Comparison of ENCODE assay signal across 7 cellular contexts in genomic region chr4:118461435-118461834, GRCh38.
A peak's percentile ranks its signal among the peaks of the same experiment; 100 is the strongest.
DNase-seq lines count a peak whose midpoint lies in the region; FAIRE-seq and TF ChIP-seq lines count a peak whose summit lies in the region.
"Not testable (repeated sequence)": the region's sequence is repeated elsewhere in the genome, so short reads cannot be mapped to it uniquely, and the experiment has no call there.

No MANE protein-coding gene starts in this region.

- not testable (repeated sequence) for H3K79me2 ChIP-seq in mammary epithelial cell (ENCODE audit: insufficient read depth, low read length)

- dilution Hi-C loops in mammary epithelial cell (cut with HindIII; ENCODE audit: low sequenced_read_pairs) = not testable (repeated sequence)

- not testable (repeated sequence) for H2AFZ ChIP-seq in mammary epithelial cell (ENCODE audit: low read depth, low read length)

- TF ChIP-seq POLR2A in H54 (IDR thresholded peaks at IDR 0.05; ENCODE audit: low read depth, low read length) = not testable (repeated sequence)

- BruUV-seq in mammary epithelial cell (replicated peaks; lab: Mats Ljungman, UMichigan) = not testable (repeated sequence)

- peak; percentile 27 for FAIRE-seq in H54 (lab: Jason Lieb, UNC)

- peak; percentile 21 for DNase-seq in AG10803 (ENCODE audit: low read depth)
- DNase-seq in H54 (ENCODE audit: insufficient read length, low spot score) = not testable (repeated sequence)
- DNase-seq in M059J (ENCODE audit: low read depth) = peak; percentile 3
- peak; percentile 43 for DNase-seq in T1000 (lab: John Stamatoyannopoulos, UW)
- DNase-seq in mammary epithelial cell = peak; percentile 80
- DNase-seq in fibroblast of mammary gland (ENCODE audit: low read depth) = peak; percentile 77
- DNase-seq in kidney tubule cell (ENCODE audit: low spot score) = peak; percentile 69

- intact Hi-C loops in mammary epithelial cell (cut with micrococcal nuclease) = not testable (repeated sequence)

- H3K27ac ChIP-seq in mammary epithelial cell (ENCODE audit: insufficient read depth, low read depth, low read length) = not testable (repeated sequence)

- H3K4me3 ChIP-seq in AG10803 (ENCODE audit: low read length); mammary epithelial cell (replicated peaks in 1 of 3; ENCODE audit: insufficient read depth in 1 of 3, low read depth in 2 of 3, low read length in 3 of 3); fibroblast of mammary gland (ENCODE audit: control insufficient read depth, low read depth, low read length): not testable (repeated sequence)

- not testable (repeated sequence) for TF ChIP-seq CTCF in AG10803 (conservative IDR thresholded peaks at IDR 0.05; ENCODE audit: low read length); mammary epithelial cell (conservative IDR thresholded peaks at IDR 0.05 in 1 of 2, IDR thresholded peaks at IDR 0.05 in 1 of 2; ENCODE audit: extremely low read depth in 1 of 2, insufficient read depth in 1 of 2, low read depth in 1 of 2, low read length in 2 of 2); fibroblast of mammary gland (conservative IDR thresholded peaks at IDR 0.05; ENCODE audit: control insufficient read depth, insufficient read depth, low read depth, low read length)

- not testable (repeated sequence) for H3K9me3 ChIP-seq in mammary epithelial cell (replicated peaks; ENCODE audit: insufficient read depth, low read length)

- 24% methylated on average over 5 of the region's 5 CpGs for WGBS in mammary epithelial cell (ENCODE audit: low coverage, missing lambda C conversion rate)

- H3K4me2 ChIP-seq in mammary epithelial cell (ENCODE audit: insufficient read depth, low read depth, low read length) = not testable (repeated sequence)

- H4K20me1 ChIP-seq in mammary epithelial cell (ENCODE audit: insufficient read depth, low read length) = not testable (repeated sequence)

- CTCF ChIA-PET in mammary epithelial cell (lab: Charles Lee; ENCODE audit: low non-redundant PET) = not testable (repeated sequence)

- not testable (repeated sequence) for H3K36me3 ChIP-seq in mammary epithelial cell (ENCODE audit: insufficient read depth, low read length)

- not testable (repeated sequence) for H3K9ac ChIP-seq in mammary epithelial cell (ENCODE audit: insufficient read depth, low read length)

- H3K4me1 ChIP-seq in mammary epithelial cell (ENCODE audit: insufficient read depth, low read length) = not testable (repeated sequence)

- in situ Hi-C loops in mammary epithelial cell (cut with MboI; ENCODE audit: low sequenced_read_pairs in 2 of 2) = not testable (repeated sequence)

- not testable (repeated sequence) for H3K27me3 ChIP-seq in mammary epithelial cell (ENCODE audit: insufficient read depth, low read length)
